Comparison of ENCODE assay signal across 20 cellular contexts in genomic region chr19:2334986-2335846, GRCh38. TPM values are rescaled to one million over a fixed set of nuclear protein-coding genes. Genes with fewer than 3 reads are reported as not detected.
DNase-seq lines count a peak whose midpoint lies in the region; ATAC-seq and TF ChIP-seq lines count a peak whose summit lies in the region.
"Had no signal": no experiment of that assay in that cellular context is flagged by ENCODE, and none has a peak within 500 bp of the region (broad histone marks: within the 10 kb centered on the region; RNA-seq: fewer than 3 reads in every experiment).

No MANE protein-coding gene starts in this region.

- H3K36me3 ChIP-seq in SK-N-SH (replicated peaks in 1 of 2; ENCODE audit: control insufficient read depth in 1 of 2, insufficient read depth in 2 of 2, low read length in 1 of 2): peaks cover 0 to 4% of the 10 kb centered on the region in 2 experiments
- no peaks in the 10 kb centered on the region for H3K36me3 ChIP-seq in GM23248 (ENCODE audit: low read depth)

- in situ Hi-C loops in GM23248 (cut with MboI): no loop called here

- no peak overlapping the region for H3K27ac ChIP-seq in SK-N-SH (ENCODE audit: low read depth in 2 of 2, low read length in 1 of 2)
- H3K27ac ChIP-seq in GM23248: no peak overlapping the region
- H3K27ac ChIP-seq: sigmoid colon, thyroid gland had no signal

- peak overlapping the region; percentile 60 for H3K27ac Mint-ChIP-seq in activated T-helper 2 cell treated with anti-CD3 and anti-CD28 coated beads, Interferon-gamma antibody, Interleukin-2, Interleukin-4, amounts not matched to agents 10 μg/mL and 5 μg/mL and 100 μg/mL, durations not matched to agents 14 hours and 24 hours and 36 hours
- H3K27ac Mint-ChIP-seq in naive B cell: peak overlapping the region in 3 of 6 donors; percentile 69 to 97 (median 92)
- H3K27ac Mint-ChIP-seq: activated T-helper 17 cell treated with anti-CD3 and anti-CD28 coated beads, Interleukin-2, amount 50 U/mL, for 72 hours had no signal

- no peaks in the 10 kb centered on the region for H3K27me3 ChIP-seq in SK-N-SH (ENCODE audit: insufficient read depth)
- H3K27me3 ChIP-seq in GM23248 (replicated peaks; ENCODE audit: insufficient read depth): no peaks in the 10 kb centered on the region
- H3K27me3 ChIP-seq: Peyer's patch, sigmoid colon, thyroid gland had no signal

- DNase-seq in SK-N-SH (peak; percentile 61), GM23248 (peak; percentile 66), naive B cell (no peak), occipital lobe (lab: John Stamatoyannopoulos, UW) (no peak), NCI-H2029 (lab: John Stamatoyannopoulos, UW) (no peak), HT-29 (ENCODE audit: low spot score) (no peak)
- DNase-seq in activated T-helper 2 cell treated with anti-CD3 and anti-CD28 coated beads, Interferon-gamma antibody, Interleukin-2, Interleukin-4, amounts not matched to agents 10 μg/mL and 5 μg/mL and 100 μg/mL, durations not matched to agents 14 hours and 24 hours and 36 hours (ENCODE audit: low spot score): no peak
- DNase-seq: CD4-positive, CD25-positive, alpha-beta regulatory T cell; cortex of kidney; EL; NCI-H1092; NCI-H2171; Peyer's patch; sigmoid colon; stimulated activated CD4-positive, alpha-beta T cell treated with anti-CD3 and anti-CD28 coated beads, Interleukin-4, amount 100 ng/mL, for 1 hour; thyroid gland had no signal

- no peaks in the 10 kb centered on the region for H3K27me3 Mint-ChIP-seq in activated T-helper 2 cell treated with anti-CD3 and anti-CD28 coated beads, Interferon-gamma antibody, Interleukin-2, Interleukin-4, amounts not matched to agents 10 μg/mL and 5 μg/mL and 100 μg/mL, durations not matched to agents 14 hours and 24 hours and 36 hours (ENCODE audit: low read depth)
- H3K27me3 Mint-ChIP-seq in naive B cell: no peaks in the 10 kb centered on the region
- H3K27me3 Mint-ChIP-seq: activated T-helper 17 cell treated with anti-CD3 and anti-CD28 coated beads, Interleukin-2, amount 50 U/mL, for 72 hours; CD4-positive, CD25-positive, alpha-beta regulatory T cell had no signal

- no peak for TF ChIP-seq CTCF in SK-N-SH (IDR thresholded peaks at IDR 0.05)

- H3K9me2 ChIP-seq in SK-N-SH (no peaks in the 10 kb centered on the region), GM23248 (ENCODE audit: insufficient read depth) (no peaks in the 10 kb centered on the region)

- no peak overlapping the region for H3K9ac ChIP-seq in SK-N-SH
- H3K9ac ChIP-seq in GM23248: no peak overlapping the region

- H3K4me1 Mint-ChIP-seq in activated T-helper 2 cell treated with anti-CD3 and anti-CD28 coated beads, Interferon-gamma antibody, Interleukin-2, Interleukin-4, amounts not matched to agents 10 μg/mL and 5 μg/mL and 100 μg/mL, durations not matched to agents 14 hours and 24 hours and 36 hours (ENCODE audit: low read depth): peaks cover 15% of the 10 kb centered on the region
- peaks cover 48 to 68% (median 63%) of the 10 kb centered on the region in 3 donors for H3K4me1 Mint-ChIP-seq in naive B cell

- 95% methylated on average over 25 of the region's 26 CpGs for WGBS in SK-N-SH (ENCODE audit: low lambda C conversion rate)
- WGBS in GM23248 (ENCODE audit: low coverage in 1 of 2, low lambda C conversion rate in 2 of 2, missing lambda C conversion rate in 2 of 2), 2 experiments: 93 to 100% methylated on average over 5 to 26 of the region's 26 CpGs

- peaks cover 57% of the 10 kb centered on the region for H3K79me2 ChIP-seq in SK-N-SH (ENCODE audit: insufficient read depth)
- H3K79me2 ChIP-seq in GM23248 (ENCODE audit: insufficient read depth): peaks cover 68% of the 10 kb centered on the region

- H3K4me2 ChIP-seq in SK-N-SH: no peak overlapping the region
- no peak overlapping the region for H3K4me2 ChIP-seq in GM23248 (ENCODE audit: unreplicated experiment)

- no peak overlapping the region for H3K4me3 Mint-ChIP-seq in activated T-helper 2 cell treated with anti-CD3 and anti-CD28 coated beads, Interferon-gamma antibody, Interleukin-2, Interleukin-4, amounts not matched to agents 10 μg/mL and 5 μg/mL and 100 μg/mL, durations not matched to agents 14 hours and 24 hours and 36 hours (ENCODE audit: low read depth)
- peak overlapping the region in 5 of 8 donors; percentile 24 to 93 (median 47) for H3K4me3 Mint-ChIP-seq in naive B cell
- H3K4me3 Mint-ChIP-seq: activated T-helper 17 cell treated with anti-CD3 and anti-CD28 coated beads, Interleukin-2, amount 50 U/mL, for 72 hours had no signal

- intact Hi-C loops in activated T-helper 2 cell treated with anti-CD3 and anti-CD28 coated beads, Interferon-gamma antibody, Interleukin-2, Interleukin-4, amounts not matched to agents 10 μg/mL and 5 μg/mL and 100 μg/mL, durations not matched to agents 14 hours and 24 hours and 36 hours (cut with micrococcal nuclease): no loop called here

- H4K20me1 ChIP-seq in SK-N-SH (ENCODE audit: insufficient read depth): peaks cover 20% of the 10 kb centered on the region
- H4K20me1 ChIP-seq in GM23248 (ENCODE audit: insufficient read depth): no peaks in the 10 kb centered on the region; the same call in 1 of the 2 replicates

- TF ChIP-seq EP300 in SK-N-SH (IDR thresholded peaks at IDR 0.05; ENCODE audit: borderline replicate concordance in 1 of 2, low read depth in 1 of 2, low read length in 1 of 2): no peak

- ATAC-seq in SK-N-SH treated with all-trans-retinoic acid at 6 μM for 48 hours (no peak), naive B cell (ENCODE audit: low read depth in 2 of 2) (no peak)
- ATAC-seq: activated T-helper 17 cell treated with anti-CD3 and anti-CD28 coated beads, Interleukin-2, amount 50 U/mL, for 72 hours had no signal

- peaks cover 12% of the 10 kb centered on the region for H3K36me3 Mint-ChIP-seq in activated T-helper 2 cell treated with anti-CD3 and anti-CD28 coated beads, Interferon-gamma antibody, Interleukin-2, Interleukin-4, amounts not matched to agents 10 μg/mL and 5 μg/mL and 100 μg/mL, durations not matched to agents 14 hours and 24 hours and 36 hours (ENCODE audit: low read depth)
- H3K36me3 Mint-ChIP-seq in naive B cell: peaks cover 7 to 14% of the 10 kb centered on the region in 2 donors

- CTCF ChIA-PET in SK-N-SH (lab: Yijun Ruan, JAX): no interaction called here

- no peak for TF ChIP-seq RAD21 in SK-N-SH (IDR thresholded peaks at IDR 0.05; ENCODE audit: low read length)

- POLR2A ChIA-PET in SK-N-SH (lab: Yijun Ruan, JAX): interaction anchor here (1.1 kb wide), 1 partner anchor 19 kb away, joined by 3 read pairs; no protein-coding TSS in a partner anchor

- H3K4me1 ChIP-seq in SK-N-SH (ENCODE audit: control insufficient read depth in 1 of 2, insufficient read depth in 2 of 2, low read depth in 1 of 2, low read length in 1 of 2) (peaks cover 0 to 2% of the 10 kb centered on the region in 2 experiments; a peak in 1 of 4 replicates), GM23248 (ENCODE audit: insufficient read depth) (no peaks in the 10 kb centered on the region)

- H2AFZ ChIP-seq in SK-N-SH (ENCODE audit: low read depth) (no peak overlapping the region), GM23248 (no peak overlapping the region)

- H3F3A ChIP-seq in SK-N-SH (replicated peaks; ENCODE audit: insufficient read depth): peaks cover 18% of the 10 kb centered on the region
- peaks cover 16% of the 10 kb centered on the region; the same call in 1 of the 2 replicates for H3F3A ChIP-seq in GM23248 (ENCODE audit: insufficient read depth)

- H3K9me3 Mint-ChIP-seq in activated T-helper 2 cell treated with anti-CD3 and anti-CD28 coated beads, Interferon-gamma antibody, Interleukin-2, Interleukin-4, amounts not matched to agents 10 μg/mL and 5 μg/mL and 100 μg/mL, durations not matched to agents 14 hours and 24 hours and 36 hours: peaks cover 9% of the 10 kb centered on the region
- peaks cover 0 to 2% (median 0%) of the 10 kb centered on the region in 7 donors for H3K9me3 Mint-ChIP-seq in naive B cell

- no peaks in the 10 kb centered on the region for H3K9me3 ChIP-seq in SK-N-SH
- no peaks in the 10 kb centered on the region for H3K9me3 ChIP-seq in GM23248 (ENCODE audit: low read depth)
- H3K9me3 ChIP-seq: Peyer's patch, sigmoid colon, thyroid gland had no signal

- H3K4me3 ChIP-seq in SK-N-SH (ENCODE audit: low read depth in 2 of 2, low read length in 1 of 2) (no peak overlapping the region), GM23248 (no peak overlapping the region)
- H3K4me3 ChIP-seq: Peyer's patch, sigmoid colon, thyroid gland had no signal

RNA-seq across cellular contexts. Expression of gene SPPL2B, which starts 6.7 kb away (rescaled TPM):
- polyA plus RNA-seq in SK-N-SH (2012; rRNA removed) (48.5 and 58.1 TPM in 2 replicates), GM23248 (2016; fragmentation: Nextera tagmentation; extraction: Ambion mirVana) (38.6 and 38.9 TPM in 2 replicates), naive B cell (ENCODE audit: low read depth in 6 of 6) (10 to 100 TPM; 13.0 to 38.0 (median 18.7) TPM)
- polyA plus RNA-seq in SK-N-SH (2012; cell fraction: cytosol; rRNA removed): 7.7 and 14.5 TPM in 2 replicates
- polyA plus RNA-seq in SK-N-SH (2012; cell fraction: nucleus; rRNA removed): 364 and 416 TPM in 2 replicates
- 43.0 and 61.0 TPM in 2 replicates for total RNA-seq in GM23248 (2014; rRNA removed; shearing (Covaris generic))
- total RNA-seq in activated T-helper 2 cell treated with anti-CD3 and anti-CD28 coated beads, Interferon-gamma antibody, Interleukin-2, Interleukin-4, amounts not matched to agents 10 μg/mL and 5 μg/mL and 100 μg/mL, durations not matched to agents 14 hours and 24 hours and 36 hours: 60.8 and 69.5 TPM in 2 replicates
- total RNA-seq in occipital lobe: 22.6 TPM
- total RNA-seq in HT-29 (2014; rRNA removed; shearing (Covaris generic)): 85.0 and 121 TPM in 2 replicates

RNA-seq across cellular contexts. Expression of gene LSM7, which starts 6.8 kb away (rescaled TPM):
- polyA plus RNA-seq in SK-N-SH (2012; rRNA removed) (1,077 and 1,193 TPM in 2 replicates), GM23248 (2016; fragmentation: Nextera tagmentation; extraction: Ambion mirVana) (91.4 and 102 TPM in 2 replicates), naive B cell (ENCODE audit: low read depth in 6 of 6) (100 to 1,000 TPM; 275 to 337 (median 314) TPM)
- polyA plus RNA-seq in SK-N-SH (2012; cell fraction: cytosol; rRNA removed): 767 and 1,013 TPM in 2 replicates
- polyA plus RNA-seq in SK-N-SH (2012; cell fraction: nucleus; rRNA removed): 353 and 686 TPM in 2 replicates
- 87.0 and 118 TPM in 2 replicates for total RNA-seq in GM23248 (2014; rRNA removed; shearing (Covaris generic))
- 142 and 171 TPM in 2 replicates for total RNA-seq in activated T-helper 2 cell treated with anti-CD3 and anti-CD28 coated beads, Interferon-gamma antibody, Interleukin-2, Interleukin-4, amounts not matched to agents 10 μg/mL and 5 μg/mL and 100 μg/mL, durations not matched to agents 14 hours and 24 hours and 36 hours
- total RNA-seq in occipital lobe: 61.6 TPM
- 276 and 306 TPM in 2 replicates for total RNA-seq in HT-29 (2014; rRNA removed; shearing (Covaris generic))

RNA-seq across cellular contexts. Expression of gene TMPRSS9, which starts 24.8 kb away (rescaled TPM):
- not detected in 2 replicates for polyA plus RNA-seq in SK-N-SH (2012; rRNA removed)
- not detected in 2 replicates for polyA plus RNA-seq in SK-N-SH (2012; cell fraction: cytosol; rRNA removed)
- polyA plus RNA-seq in SK-N-SH (2012; cell fraction: nucleus; rRNA removed): 0.06 TPM in 1 of 2 replicates, not detected in the other
- not detected in 2 replicates for total RNA-seq in GM23248 (2014; rRNA removed; shearing (Covaris generic))
- 0.28 TPM in 1 of 2 replicates, not detected in the other for polyA plus RNA-seq in GM23248 (2016; fragmentation: Nextera tagmentation; extraction: Ambion mirVana)
- not detected in 2 replicates for total RNA-seq in activated T-helper 2 cell treated with anti-CD3 and anti-CD28 coated beads, Interferon-gamma antibody, Interleukin-2, Interleukin-4, amounts not matched to agents 10 μg/mL and 5 μg/mL and 100 μg/mL, durations not matched to agents 14 hours and 24 hours and 36 hours
- polyA plus RNA-seq in naive B cell (ENCODE audit: low read depth in 6 of 6): not detected
- 0.16 TPM for total RNA-seq in occipital lobe
- 0.31 TPM in 1 of 2 replicates, not detected in the other for total RNA-seq in HT-29 (2014; rRNA removed; shearing (Covaris generic))
- total RNA-seq: activated T-helper 17 cell treated with anti-CD3 and anti-CD28 coated beads, Interleukin-2, amount 50 U/mL, for 72 hours; epithelial cell of proximal tubule; glomerular endothelial cell had no signal
- polyA plus RNA-seq: CD4-positive, CD25-positive, alpha-beta regulatory T cell had no signal

RNA-seq across cellular contexts. Expression of gene LINGO3, which starts 27.3 kb away (rescaled TPM):
- polyA plus RNA-seq in SK-N-SH (2012; rRNA removed): not detected in 2 replicates
- polyA plus RNA-seq in SK-N-SH (2012; cell fraction: cytosol; rRNA removed): not detected in 2 replicates
- 0.04 TPM in 1 of 2 replicates, not detected in the other for polyA plus RNA-seq in SK-N-SH (2012; cell fraction: nucleus; rRNA removed)
- not detected in 2 replicates for total RNA-seq in GM23248 (2014; rRNA removed; shearing (Covaris generic))
- not detected in 2 replicates for polyA plus RNA-seq in GM23248 (2016; fragmentation: Nextera tagmentation; extraction: Ambion mirVana)
- 0.23 TPM in 1 of 2 replicates, not detected in the other for total RNA-seq in activated T-helper 2 cell treated with anti-CD3 and anti-CD28 coated beads, Interferon-gamma antibody, Interleukin-2, Interleukin-4, amounts not matched to agents 10 μg/mL and 5 μg/mL and 100 μg/mL, durations not matched to agents 14 hours and 24 hours and 36 hours
- polyA plus RNA-seq in naive B cell (ENCODE audit: low read depth in 6 of 6): 10 to 100 TPM in 5 of 6 donors, 1 to 10 TPM in 1; 6.4 to 45.0 (median 15.4) TPM
- 0.62 TPM for total RNA-seq in occipital lobe
- 0.20 TPM in 1 of 2 replicates, not detected in the other for total RNA-seq in HT-29 (2014; rRNA removed; shearing (Covaris generic))
- total RNA-seq: epithelial cell of proximal tubule, glomerular endothelial cell had no signal

RNA-seq across cellular contexts. Expression of gene PEAK3, which starts 53.2 kb away (rescaled TPM):
- not detected in 2 replicates for polyA plus RNA-seq in SK-N-SH (2012; rRNA removed)
- polyA plus RNA-seq in SK-N-SH (2012; cell fraction: cytosol; rRNA removed): not detected in 2 replicates
- not detected in 2 replicates for polyA plus RNA-seq in SK-N-SH (2012; cell fraction: nucleus; rRNA removed)
- not detected in 2 replicates for total RNA-seq in GM23248 (2014; rRNA removed; shearing (Covaris generic))
- 0.19 TPM in 1 of 2 replicates, not detected in the other for polyA plus RNA-seq in GM23248 (2016; fragmentation: Nextera tagmentation; extraction: Ambion mirVana)
- total RNA-seq in activated T-helper 2 cell treated with anti-CD3 and anti-CD28 coated beads, Interferon-gamma antibody, Interleukin-2, Interleukin-4, amounts not matched to agents 10 μg/mL and 5 μg/mL and 100 μg/mL, durations not matched to agents 14 hours and 24 hours and 36 hours: 0.11 and 0.18 TPM in 2 replicates
- 1 to 10 TPM in 1 of 6 donors, under 1 TPM in 4, not detected in 1; 0.30 to 1.0 (median 0.49) TPM for polyA plus RNA-seq in naive B cell (ENCODE audit: low read depth in 6 of 6)
- total RNA-seq in occipital lobe: not detected
- total RNA-seq in HT-29 (2014; rRNA removed; shearing (Covaris generic)): not detected in 2 replicates
- total RNA-seq: CD4-positive, CD25-positive, alpha-beta regulatory T cell; epithelial cell of proximal tubule; glomerular endothelial cell had no signal

Comparison
In these comparisons a context has a peak if more than half of its experiments do, and no peak if none do; other contexts are left out.
1. DNase-seq: peak in SK-N-SH (single experiment) and GM23248 (single experiment); none in activated T-helper 2 cell treated with anti-CD3 and anti-CD28 coated beads, Interferon-gamma antibody, Interleukin-2, Interleukin-4, amounts not matched to agents 10 μg/mL and 5 μg/mL and 100 μg/mL, durations not matched to agents 14 hours and 24 hours and 36 hours (single experiment), naive B cell (single experiment), occipital lobe (single experiment), NCI-H2029 (single experiment) and HT-29 (single experiment).